ENCODE assay signal across 20 cellular contexts in the genomic region with DNA sequence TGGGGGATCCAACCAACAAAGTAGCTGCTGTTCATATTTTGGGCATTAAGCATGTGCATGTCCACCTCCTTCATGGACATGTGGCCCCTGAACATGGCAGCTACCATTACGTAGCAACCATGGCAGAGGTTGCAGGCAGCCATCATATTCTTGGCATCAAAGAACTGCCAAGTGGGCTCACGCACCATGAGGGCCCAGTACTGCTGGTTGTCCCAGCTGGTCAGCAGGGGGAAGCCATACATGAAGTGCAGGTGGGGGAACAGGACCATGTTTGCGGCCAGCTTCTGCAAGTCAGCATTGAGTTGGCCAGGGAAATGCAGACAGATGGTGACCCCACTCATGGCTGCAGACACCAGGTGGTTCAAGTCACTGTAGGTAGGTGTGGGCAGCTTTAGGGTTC. TPM values are rescaled to one million over a fixed set of nuclear protein-coding genes. Genes with fewer than 3 reads are reported as not detected.
DNase-seq lines count a peak whose midpoint lies in the region; ATAC-seq, FAIRE-seq and TF ChIP-seq lines count a peak whose summit lies in the region.
"Had no signal": no experiment of that assay in that cellular context is flagged by ENCODE, and none has a peak within 500 bp of the region (broad histone marks: within the 10 kb centered on the region; RNA-seq: fewer than 3 reads in every experiment).

No MANE protein-coding gene starts in this region.

- H3K4me3 ChIP-seq in CD8-positive, alpha-beta memory T cell (ENCODE audit: low read length): no peak overlapping the region
- no peak overlapping the region for H3K4me3 ChIP-seq in SJSA1
- H3K4me3 ChIP-seq: ascending aorta had no signal

- H3K27me3 Mint-ChIP-seq in CD8-positive, alpha-beta memory T cell: no peaks in the 10 kb centered on the region
- H3K27me3 Mint-ChIP-seq in mesothelial cell of epicardium (ENCODE audit: low read depth) (no peaks in the 10 kb centered on the region), T-helper 17 cell (no peaks in the 10 kb centered on the region)
- H3K27me3 Mint-ChIP-seq: activated B cell treated with CpG ODN at 0.5 μM for 24 hours; activated CD8-positive, alpha-beta memory T cell treated with anti-CD3 and anti-CD28 coated beads, Interleukin-2, amount 10 ng/mL, durations not matched to agents 7 days and 5 days had no signal

- CTCF ChIA-PET in CD8-positive, alpha-beta memory T cell (lab: Charles Lee): interaction anchor here (0.8 to 9.7 kb wide), 10 partner anchors 9 to 640 kb away, joined by 3 to 142 read pairs (median 5); a partner anchor contains a TSS

- H3K36me3 ChIP-seq in CD8-positive, alpha-beta memory T cell (ENCODE audit: insufficient read depth, low read length): peaks cover 15% of the 10 kb centered on the region
- H3K36me3 ChIP-seq in SJSA1: peaks cover 15% of the 10 kb centered on the region

- H3K27ac Mint-ChIP-seq in CD8-positive, alpha-beta memory T cell: peak overlapping the region in 5 of 8 donors; percentile 2 to 81 (median 16)
- H3K27ac Mint-ChIP-seq in mesothelial cell of epicardium: no peak overlapping the region
- H3K27ac Mint-ChIP-seq in T-helper 17 cell: no peak overlapping the region
- H3K27ac Mint-ChIP-seq: activated B cell treated with CpG ODN at 0.5 μM for 24 hours; activated CD8-positive, alpha-beta memory T cell treated with anti-CD3 and anti-CD28 coated beads, Interleukin-2, amount 10 ng/mL, durations not matched to agents 7 days and 5 days had no signal

- DNase-seq in CD8-positive, alpha-beta memory T cell: no peak
- DNase-seq in SJSA1 (ENCODE audit: low read depth in 1 of 2, low spot score in 2 of 2) (no peak), foreskin keratinocyte (no peak), HuH-7.5 (ENCODE audit: low spot score) (no peak), mesothelial cell of epicardium (ENCODE audit: low spot score in 2 of 2, unreplicated experiment in 2 of 2) (no peak), GM12892 (ENCODE audit: insufficient read length) (no peak), T-helper 17 cell (no peak)
- DNase-seq: activated B cell treated with CpG ODN at 0.5 μM for 24 hours; activated CD8-positive, alpha-beta memory T cell treated with anti-CD3 and anti-CD28 coated beads, Interleukin-2, amount 10 ng/mL, durations not matched to agents 7 days and 5 days; activated naive CD4-positive, alpha-beta T cell; Caco-2; left cardiac atrium; NCI-H187 treated with DMSO at 0.1 percent for 48 hours; SIG-M5 had no signal

- POLR2A ChIA-PET in CD8-positive, alpha-beta memory T cell (lab: Charles Lee): no interaction called here

- no peaks in the 10 kb centered on the region for H3K27me3 ChIP-seq in CD8-positive, alpha-beta memory T cell (ENCODE audit: insufficient read depth, low read length, poor library complexity, severe bottlenecking)
- H3K27me3 ChIP-seq in SJSA1 (replicated peaks): no peaks in the 10 kb centered on the region
- H3K27me3 ChIP-seq in foreskin keratinocyte: no peaks in the 10 kb centered on the region
- H3K27me3 ChIP-seq: ascending aorta had no signal

- H3K9me3 ChIP-seq in CD8-positive, alpha-beta memory T cell (ENCODE audit: low read length): no peaks in the 10 kb centered on the region
- H3K9me3 ChIP-seq in SJSA1 (replicated peaks): no peaks in the 10 kb centered on the region
- H3K9me3 ChIP-seq in T-helper 17 cell (ENCODE audit: control insufficient read depth, low read length, poor library complexity, severe bottlenecking): no peaks in the 10 kb centered on the region
- H3K9me3 ChIP-seq: ascending aorta, Caco-2 had no signal

- peaks cover 6 to 57% (median 8%) of the 10 kb centered on the region in 3 donors for H3K36me3 Mint-ChIP-seq in CD8-positive, alpha-beta memory T cell
- H3K36me3 Mint-ChIP-seq in mesothelial cell of epicardium: peaks cover 14% of the 10 kb centered on the region
- peaks cover 7% of the 10 kb centered on the region for H3K36me3 Mint-ChIP-seq in T-helper 17 cell (ENCODE audit: low read depth)

- H3K4me1 Mint-ChIP-seq in CD8-positive, alpha-beta memory T cell: peaks cover 13 to 27% (median 14%) of the 10 kb centered on the region in 3 donors
- peaks cover 8% of the 10 kb centered on the region for H3K4me1 Mint-ChIP-seq in mesothelial cell of epicardium
- H3K4me1 Mint-ChIP-seq in T-helper 17 cell: peaks cover 11% of the 10 kb centered on the region

- TF ChIP-seq CTCF in 22Rv1 (IDR thresholded peaks at IDR 0.05) (no peak), foreskin keratinocyte (conservative IDR thresholded peaks at IDR 0.05) (no peak), mesothelial cell of epicardium (IDR thresholded peaks at IDR 0.05; ENCODE audit: unreplicated experiment) (no peak)

- H3K27ac ChIP-seq in 22Rv1 (peak overlapping the region; percentile 20; the same call in 1 of the 2 replicates), SJSA1 (peak overlapping the region; percentile 18; the same call in 1 of the 2 replicates), foreskin keratinocyte (peak overlapping the region; percentile 75)
- H3K27ac ChIP-seq in CD8-positive, alpha-beta memory T cell (ENCODE audit: low read depth, low read length): no peak overlapping the region
- H3K27ac ChIP-seq: ascending aorta, HL-60 had no signal

- H3K4me3 Mint-ChIP-seq in CD8-positive, alpha-beta memory T cell: no peak overlapping the region
- H3K4me3 Mint-ChIP-seq in mesothelial cell of epicardium (no peak overlapping the region), T-helper 17 cell (no peak overlapping the region)
- H3K4me3 Mint-ChIP-seq: activated B cell treated with CpG ODN at 0.5 μM for 24 hours; activated CD8-positive, alpha-beta memory T cell treated with anti-CD3 and anti-CD28 coated beads, Interleukin-2, amount 10 ng/mL, durations not matched to agents 7 days and 5 days had no signal

- FAIRE-seq in GM12892 (lab: Jason Lieb, UNC): no peak
- FAIRE-seq: frontal cortex, H54, urothelium cell line had no signal

- peaks cover 13% of the 10 kb centered on the region for H3K4me1 ChIP-seq in CD8-positive, alpha-beta memory T cell (ENCODE audit: insufficient read depth, low read length)
- peaks cover 17% of the 10 kb centered on the region for H3K4me1 ChIP-seq in SJSA1 (replicated peaks)
- H3K4me1 ChIP-seq in foreskin keratinocyte: peaks cover 6% of the 10 kb centered on the region
- H3K4me1 ChIP-seq: Caco-2 had no signal

- H3K9me3 Mint-ChIP-seq in CD8-positive, alpha-beta memory T cell: no peaks in the 10 kb centered on the region
- H3K9me3 Mint-ChIP-seq in mesothelial cell of epicardium: no peaks in the 10 kb centered on the region
- H3K9me3 Mint-ChIP-seq: activated B cell treated with CpG ODN at 0.5 μM for 24 hours had no signal

- TF ChIP-seq POLR2A in GM12892 (IDR thresholded peaks at IDR 0.05; ENCODE audit: low read depth, low read length): no peak

- ATAC-seq in foreskin keratinocyte: no peak
- no peak for ATAC-seq in T-helper 17 cell
- ATAC-seq: activated CD8-positive, alpha-beta memory T cell treated with anti-CD3 and anti-CD28 coated beads, Interleukin-2, amount 10 ng/mL, durations not matched to agents 7 days and 5 days had no signal

RNA-seq across cellular contexts. Expression of a gene that starts 9.5 kb away (rescaled TPM):
- total RNA-seq in CD8-positive, alpha-beta memory T cell: 10 to 100 TPM; 77.4 to 81.6 TPM
- polyA plus RNA-seq in CD8-positive, alpha-beta memory T cell: 19.3 TPM
- 5.9 and 20.3 TPM in 2 replicates for total RNA-seq in SJSA1 (2014; rRNA removed; shearing (Covaris generic))
- total RNA-seq in foreskin keratinocyte: 61.9 and 64.3 TPM in 2 replicates
- polyA plus RNA-seq in foreskin keratinocyte: 24.6 and 29.9 TPM in 2 replicates
- 78.5 to 90.0 TPM (median 88.3 TPM) in 3 replicates for total RNA-seq in mesothelial cell of epicardium
- 7.1 TPM for polyA plus RNA-seq in GM12892 (2012; ENCODE audit: missing spikeins)
- 10 to 100 TPM; 26.2 to 28.8 TPM for total RNA-seq in T-helper 17 cell

Comparison
In these comparisons a context has a peak if more than half of its experiments do, and no peak if none do; other contexts are left out.
1. H3K27ac Mint-ChIP-seq: peak in CD8-positive, alpha-beta memory T cell (5 of 8); none in mesothelial cell of epicardium (single experiment) and T-helper 17 cell (single experiment).